11 cellular contexts compared by ENCODE assay signal in genomic region chr17:43661699-43662431, GRCh38. TPM values are rescaled to one million over a fixed set of nuclear protein-coding genes. Genes with fewer than 3 reads are reported as not detected.
DNase-seq lines count a peak whose midpoint lies in the region; ATAC-seq and TF ChIP-seq lines count a peak whose summit lies in the region.
"Had no signal": no experiment of that assay in that cellular context is flagged by ENCODE, and none has a peak within 500 bp of the region (broad histone marks: within the 10 kb centered on the region; RNA-seq: fewer than 3 reads in every experiment).

Gene MEOX1 (minus strand): TSS chr17:43661922. CDS start chr17:43661534, 388 bp downstream.

- H3K27ac ChIP-seq in right cardiac atrium (ENCODE audit: low read length) (peak within 1 kb of the TSS; percentile 83), suprapubic skin (no peak within 1 kb of the TSS)
- H3K27ac ChIP-seq: neutrophil had no signal

- TF ChIP-seq POLR2A in suprapubic skin (IDR thresholded peaks at IDR 0.05) = no peak

- H3K27me3 ChIP-seq in right cardiac atrium (ENCODE audit: control insufficient read depth, insufficient read depth) (no peaks in the 10 kb centered on the region), suprapubic skin (no peaks in the 10 kb centered on the region)

- H3K36me3 ChIP-seq in suprapubic skin = no peaks in the 10 kb centered on the region
- H3K36me3 ChIP-seq: neutrophil had no signal

- ATAC-seq in right cardiac atrium (peak in 1 of 2 donors; percentile 4), HG03025 (IDR thresholded peaks at IDR 0.05; ENCODE audit: low FRiP score, unreplicated experiment) (no peak)

- H3K9me3 ChIP-seq in right cardiac atrium (ENCODE audit: control insufficient read depth, low read length) (no peaks in the 10 kb centered on the region), suprapubic skin (no peaks in the 10 kb centered on the region)
- H3K9me3 ChIP-seq: neutrophil had no signal

- no peak for TF ChIP-seq CTCF in suprapubic skin (IDR thresholded peaks at IDR 0.05)

- 27% methylated on average over 8 of the region's 8 CpGs for WGBS in right cardiac atrium
- 43% methylated on average over 8 of the region's 8 CpGs for WGBS in suprapubic skin

- TF ChIP-seq EP300 in suprapubic skin (IDR thresholded peaks at IDR 0.05) = no peak

- H3K4me1 ChIP-seq in right cardiac atrium (ENCODE audit: control insufficient read depth, insufficient read depth, low read length) (peaks cover 9% of the 10 kb centered on the region), suprapubic skin (peaks cover 24% of the 10 kb centered on the region)

- DNase-seq in activated T-cell treated with anti-CD3 and anti-CD28 coated beads for 48 hours (ENCODE audit: low read depth) (peak; percentile 28), right cardiac atrium (no peak), suprapubic skin (ENCODE audit: low spot score in 2 of 2) (no peak), DMS79 treated with DMSO at 0.1 percent for 48 hours (lab: John Stamatoyannopoulos, UW) (no peak), NCI-H1417 (lab: John Stamatoyannopoulos, UW) (no peak)
- DNase-seq in activated T-cell treated with anti-CD3 and anti-CD28 coated beads, Interleukin-2, amount 50 U/mL, for 1 hour = no peak
- peak; percentile 29 for DNase-seq in activated naive CD4-positive, alpha-beta T cell treated with anti-CD3 and anti-CD28 coated beads, Interleukin-2, amount 50 U/mL, for 16 hours
- DNase-seq: DND-41 had no signal

- intact Hi-C loops in right cardiac atrium (cut with DNase I) = no loop called here

- H3K4me3 ChIP-seq in right cardiac atrium (ENCODE audit: low read length) (peak within 1 kb of the TSS; percentile 60), suprapubic skin (peak within 1 kb of the TSS; percentile 23)

RNA-seq across cellular contexts. Expression of gene MEOX1, which starts in this region (rescaled TPM):
- 10 to 100 TPM in 2 of 4 donors, 1 to 10 TPM in 2; 4.2 to 16.8 (median 7.6) TPM for total RNA-seq in right cardiac atrium
- polyA plus RNA-seq in right cardiac atrium = 11.2 TPM
- 1 to 10 TPM; 2.7 to 6.4 (median 4.2) TPM for total RNA-seq in suprapubic skin
- total RNA-seq: SK-MEL-5 had no signal

Comparison
In these comparisons a context has a peak if more than half of its experiments do, and no peak if none do; other contexts are left out.
1. DNase-seq: peak in activated T-cell treated with anti-CD3 and anti-CD28 coated beads for 48 hours (single experiment) and activated naive CD4-positive, alpha-beta T cell treated with anti-CD3 and anti-CD28 coated beads, Interleukin-2, amount 50 U/mL, for 16 hours (single experiment); none in activated T-cell treated with anti-CD3 and anti-CD28 coated beads, Interleukin-2, amount 50 U/mL, for 1 hour (single experiment), right cardiac atrium (0 of 3), suprapubic skin (0 of 2), DMS79 treated with DMSO at 0.1 percent for 48 hours (single experiment) and NCI-H1417 (0 of 3).